Comparison of ENCODE assay signal across 1 cellular context in genomic region chr6:132663661-132664060, GRCh38.
TF ChIP-seq lines count a peak whose summit lies in the region.

No MANE protein-coding gene starts in this region.

TF ChIP-seq in IMR-90, 13 proteins besides CTCF, POLR2A, EP300 and RAD21:
- TF ChIP-seq SMC3 (IDR thresholded peaks at IDR 0.05; ENCODE audit: low read depth, low read length) (no peak), MXI1 (IDR thresholded peaks at IDR 0.05; ENCODE audit: borderline replicate concordance, low read depth, low read length) (no peak), CHD1 (IDR thresholded peaks at IDR 0.05; ENCODE audit: low read depth, low read length) (no peak), MAFK (IDR thresholded peaks at IDR 0.05; ENCODE audit: low read depth, low read length) (no peak), NFE2L2 (IDR thresholded peaks at IDR 0.05; ENCODE audit: low read depth, low read length) (no peak), CEBPB (IDR thresholded peaks at IDR 0.05; ENCODE audit: low read depth, low read length) (no peak), RFX5 (IDR thresholded peaks at IDR 0.05; ENCODE audit: low read depth, low read length) (no peak), FOS (IDR thresholded peaks at IDR 0.05; ENCODE audit: low read depth, low read length) (no peak), MAZ (IDR thresholded peaks at IDR 0.05; ENCODE audit: borderline replicate concordance, low read depth, low read length) (no peak), BHLHE40 (IDR thresholded peaks at IDR 0.05; ENCODE audit: low read depth, low read length) (no peak), RCOR1 (IDR thresholded peaks at IDR 0.05; ENCODE audit: insufficient replicate concordance, low read length) (no peak)
- TF ChIP-seq, protein P1, sequence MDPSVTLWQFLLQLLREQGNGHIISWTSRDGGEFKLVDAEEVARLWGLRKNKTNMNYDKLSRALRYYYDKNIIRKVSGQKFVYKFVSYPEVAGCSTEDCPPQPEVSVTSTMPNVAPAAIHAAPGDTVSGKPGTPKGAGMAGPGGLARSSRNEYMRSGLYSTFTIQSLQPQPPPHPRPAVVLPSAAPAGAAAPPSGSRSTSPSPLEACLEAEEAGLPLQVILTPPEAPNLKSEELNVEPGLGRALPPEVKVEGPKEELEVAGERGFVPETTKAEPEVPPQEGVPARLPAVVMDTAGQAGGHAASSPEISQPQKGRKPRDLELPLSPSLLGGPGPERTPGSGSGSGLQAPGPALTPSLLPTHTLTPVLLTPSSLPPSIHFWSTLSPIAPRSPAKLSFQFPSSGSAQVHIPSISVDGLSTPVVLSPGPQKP (IDR thresholded peaks at IDR 0.05; ENCODE audit: borderline replicate concordance, low read depth, low read length), result no peak
- TF ChIP-seq, protein P2, sequence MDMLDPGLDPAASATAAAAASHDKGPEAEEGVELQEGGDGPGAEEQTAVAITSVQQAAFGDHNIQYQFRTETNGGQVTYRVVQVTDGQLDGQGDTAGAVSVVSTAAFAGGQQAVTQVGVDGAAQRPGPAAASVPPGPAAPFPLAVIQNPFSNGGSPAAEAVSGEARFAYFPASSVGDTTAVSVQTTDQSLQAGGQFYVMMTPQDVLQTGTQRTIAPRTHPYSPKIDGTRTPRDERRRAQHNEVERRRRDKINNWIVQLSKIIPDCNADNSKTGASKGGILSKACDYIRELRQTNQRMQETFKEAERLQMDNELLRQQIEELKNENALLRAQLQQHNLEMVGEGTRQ (IDR thresholded peaks at IDR 0.05; ENCODE audit: low read depth, low read length), result no peak
TF ChIP-seq in IMR-90: peak in this region for 0.
